16 cellular contexts compared by ENCODE assay signal in genomic region chr12:65663648-65664047, GRCh38.
"Had no signal": no experiment of that assay in that cellular context is flagged by ENCODE, and none has a peak within 500 bp of the region (broad histone marks: within the 10 kb centered on the region; RNA-seq: fewer than 3 reads in every experiment).

No MANE protein-coding gene starts in this region.

- ATAC-seq: activated CD8-positive, alpha-beta memory T cell treated with anti-CD3 and anti-CD28 coated beads, Interleukin-2, amount 10 ng/mL, durations not matched to agents 7 days and 5 days; left colon had no signal

- H3K9me3 ChIP-seq: ascending aorta, thyroid gland, uterus had no signal

- H3K27me3 ChIP-seq: ascending aorta, thyroid gland, uterus had no signal

- H3K36me3 ChIP-seq: ascending aorta, thyroid gland, uterus had no signal

- H3K4me1 ChIP-seq: ascending aorta, thyroid gland, uterus had no signal

- H3K27ac ChIP-seq: ascending aorta, thyroid gland, uterus had no signal

- DNase-seq: activated CD4-positive, alpha-beta T cell treated with anti-CD3 and anti-CD28 coated beads for 1 hour; activated CD4-positive, alpha-beta T cell treated with anti-CD3 and anti-CD28 coated beads, Interleukin-2, amount 50 U/mL, for 48 hours; activated CD8-positive, alpha-beta memory T cell treated with anti-CD3 and anti-CD28 coated beads, Interleukin-2, amount 10 ng/mL, durations not matched to agents 7 days and 5 days; activated gamma-delta T cell treated with Interleukin-2 at 50 U/mL for 16 hours; activated naive CD8-positive, alpha-beta T cell treated with anti-CD3 and anti-CD28 coated beads, Interleukin-2, amount 10 ng/mL, durations not matched to agents 7 days and 5 days; activated T-cell treated with anti-CD3 and anti-CD28 coated beads, Interleukin-2, amount 50 U/mL, for 48 hours; cortex of kidney; effector memory CD4-positive, alpha-beta T cell; immature natural killer cell; left colon; naive B cell; T-helper 9 cell; thyroid gland; uterus had no signal

- H3K4me3 ChIP-seq: ascending aorta, lung, thyroid gland, uterus had no signal
